ENCODE assay signal across 18 cellular contexts in the genomic region with DNA sequence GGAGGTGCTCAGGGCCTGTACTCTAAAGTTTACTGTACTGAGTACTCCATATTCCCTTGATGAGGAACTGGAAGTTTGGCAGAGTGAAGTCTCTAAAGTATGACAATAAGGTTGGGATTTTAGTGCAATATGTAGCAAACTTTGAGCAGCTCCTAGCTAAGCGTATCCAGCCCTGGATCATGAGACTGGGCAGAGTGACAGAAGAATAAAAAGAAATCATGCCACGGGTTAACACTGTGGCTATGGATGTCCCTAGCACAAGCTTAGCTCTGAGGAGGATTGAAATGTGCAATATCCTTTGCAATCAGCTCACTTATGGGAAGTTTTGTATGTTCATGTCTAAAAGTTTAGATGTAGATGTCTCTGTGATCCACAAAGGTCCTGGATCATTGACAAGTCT.
DNase-seq lines count a peak whose midpoint lies in the region; ATAC-seq, FAIRE-seq and TF ChIP-seq lines count a peak whose summit lies in the region.
"Had no signal": no experiment of that assay in that cellular context is flagged by ENCODE, and none has a peak within 500 bp of the region (broad histone marks: within the 10 kb centered on the region; RNA-seq: fewer than 3 reads in every experiment).

No MANE protein-coding gene starts in this region.

- H3K9me3 Mint-ChIP-seq in stimulated activated effector memory CD8-positive, alpha-beta T cell treated with anti-CD3 and anti-CD28 coated beads, Interleukin-12 subunit alpha, Interleukin-12 subunit beta, amount 100 ng/mL, for 72 hours = no peaks in the 10 kb centered on the region
- peaks cover 1% of the 10 kb centered on the region for H3K9me3 Mint-ChIP-seq in CD4-positive, alpha-beta T cell

- POLR2A ChIA-PET in CD4-positive, alpha-beta T cell (lab: Charles Lee) = no interaction called here

- peak; percentile 32 for FAIRE-seq in bronchial epithelial cell (lab: Jason Lieb, UNC)
- FAIRE-seq: G401.6, GM12891, GM18507, HepG2 had no signal

- H3K36me3 Mint-ChIP-seq in stimulated activated effector memory CD8-positive, alpha-beta T cell treated with anti-CD3 and anti-CD28 coated beads, Interleukin-12 subunit alpha, Interleukin-12 subunit beta, amount 100 ng/mL, for 72 hours = no peaks in the 10 kb centered on the region
- H3K36me3 Mint-ChIP-seq in CD4-positive, alpha-beta T cell (ENCODE audit: low read depth) = no peaks in the 10 kb centered on the region
- H3K36me3 Mint-ChIP-seq: CD14-positive monocyte; CD8-positive, alpha-beta T cell had no signal

- DNase-seq in Right ventricle myocardium inferior (ENCODE audit: missing footprints) (no peak), right atrium auricular region (ENCODE audit: low spot score) (no peak), bronchial epithelial cell (ENCODE audit: low read depth) (no peak), DMS153 treated with DMSO at 0.1 percent for 48 hours (lab: John Stamatoyannopoulos, UW; ENCODE audit: unreplicated experiment) (no peak)
- DNase-seq in stimulated activated effector memory CD8-positive, alpha-beta T cell treated with anti-CD3 and anti-CD28 coated beads, Interleukin-12 subunit alpha, Interleukin-12 subunit beta, amount 100 ng/mL, for 72 hours (ENCODE audit: low spot score in 2 of 2) = no peak
- no peak for DNase-seq in activated CD4-positive, alpha-beta T cell treated with anti-CD3 and anti-CD28 coated beads for 48 hours
- DNase-seq in CD4-positive, alpha-beta T cell = no peak
- DNase-seq: CD8-positive, alpha-beta T cell; DMS 273 treated with DMSO at 0.1 percent for 48 hours; GM23248 had no signal

- peak; percentile 28 for ATAC-seq in Right ventricle myocardium inferior
- ATAC-seq in stimulated activated effector memory CD8-positive, alpha-beta T cell treated with anti-CD3 and anti-CD28 coated beads, Interleukin-12 subunit alpha, Interleukin-12 subunit beta, amount 100 ng/mL, for 72 hours = peak; percentile 23
- ATAC-seq in CD4-positive, alpha-beta T cell (ENCODE audit: poor library complexity) = no peak
- ATAC-seq: CD8-positive, alpha-beta T cell; HepG2 had no signal

- H3K9me3 ChIP-seq in right atrium auricular region = no peaks in the 10 kb centered on the region
- H3K9me3 ChIP-seq in CD4-positive, alpha-beta T cell (ENCODE audit: control insufficient read depth, low read length) = no peaks in the 10 kb centered on the region
- H3K9me3 ChIP-seq: HAP-1 had no signal

- H3K36me3 ChIP-seq in right atrium auricular region (no peaks in the 10 kb centered on the region), bronchial epithelial cell (ENCODE audit: control insufficient read depth, insufficient read depth, low read length) (no peaks in the 10 kb centered on the region)
- H3K36me3 ChIP-seq: BLaER1, HAP-1 had no signal

- H3K4me3 ChIP-seq in right atrium auricular region (no peak overlapping the region), bronchial epithelial cell (ENCODE audit: low read depth, low read length) (no peak overlapping the region)
- H3K4me3 ChIP-seq: BLaER1, GM23248, HAP-1 had no signal

- TF ChIP-seq CTCF in right atrium auricular region (IDR thresholded peaks at IDR 0.05) = no peak
- TF ChIP-seq CTCF in bronchial epithelial cell (IDR thresholded peaks at IDR 0.05; ENCODE audit: insufficient read depth, low read length, severe bottlenecking) = no peak
- no peak for TF ChIP-seq CTCF in CD4-positive, alpha-beta T cell (IDR thresholded peaks at IDR 0.05)

- H3K4me1 Mint-ChIP-seq in stimulated activated effector memory CD8-positive, alpha-beta T cell treated with anti-CD3 and anti-CD28 coated beads, Interleukin-12 subunit alpha, Interleukin-12 subunit beta, amount 100 ng/mL, for 72 hours = no peaks in the 10 kb centered on the region
- H3K4me1 Mint-ChIP-seq in CD4-positive, alpha-beta T cell (ENCODE audit: low read depth) = no peaks in the 10 kb centered on the region
- H3K4me1 Mint-ChIP-seq: CD14-positive monocyte had no signal

- no peaks in the 10 kb centered on the region for H3K4me1 ChIP-seq in right atrium auricular region
- H3K4me1 ChIP-seq: BLaER1, HAP-1 had no signal

- peaks cover 20% of the 10 kb centered on the region for H3K27me3 Mint-ChIP-seq in CD4-positive, alpha-beta T cell

- CTCF ChIA-PET in CD4-positive, alpha-beta T cell (lab: Charles Lee) = no interaction called here

- no peaks in the 10 kb centered on the region for H3K27me3 ChIP-seq in right atrium auricular region
- H3K27me3 ChIP-seq in bronchial epithelial cell (ENCODE audit: control insufficient read depth, insufficient read depth, low read length) = no peaks in the 10 kb centered on the region
- peaks cover 6% of the 10 kb centered on the region for H3K27me3 ChIP-seq in CD4-positive, alpha-beta T cell (ENCODE audit: control insufficient read depth, insufficient read depth, low read length)
- H3K27me3 ChIP-seq: BLaER1 had no signal

- no peak overlapping the region for H3K27ac ChIP-seq in right atrium auricular region
- H3K27ac ChIP-seq in CD4-positive, alpha-beta T cell (ENCODE audit: low read depth, low read length) = no peak overlapping the region
- H3K27ac ChIP-seq: 22Rv1, BLaER1, GM23248 had no signal

- H3K4me3 Mint-ChIP-seq in stimulated activated effector memory CD8-positive, alpha-beta T cell treated with anti-CD3 and anti-CD28 coated beads, Interleukin-12 subunit alpha, Interleukin-12 subunit beta, amount 100 ng/mL, for 72 hours = no peak overlapping the region
- H3K4me3 Mint-ChIP-seq in CD4-positive, alpha-beta T cell = no peak overlapping the region
- H3K4me3 Mint-ChIP-seq: CD14-positive monocyte; CD8-positive, alpha-beta T cell had no signal

- no peak overlapping the region for H3K27ac Mint-ChIP-seq in stimulated activated effector memory CD8-positive, alpha-beta T cell treated with anti-CD3 and anti-CD28 coated beads, Interleukin-12 subunit alpha, Interleukin-12 subunit beta, amount 100 ng/mL, for 72 hours
- no peak overlapping the region for H3K27ac Mint-ChIP-seq in CD4-positive, alpha-beta T cell
- H3K27ac Mint-ChIP-seq: CD14-positive monocyte; CD8-positive, alpha-beta T cell had no signal

- intact Hi-C loops in Right ventricle myocardium inferior (cut with DNase I) = no loop called here
- intact Hi-C loops in CD4-positive, alpha-beta T cell (cut with DNase I, micrococcal nuclease) = no loop called here
